ENCODE assay signal across 24 cellular contexts in genomic region chr11:34238966-34239365, GRCh38.
DNase-seq lines count a peak whose midpoint lies in the region; ATAC-seq and TF ChIP-seq lines count a peak whose summit lies in the region.
"Had no signal": no experiment of that assay in that cellular context is flagged by ENCODE, and none has a peak within 500 bp of the region (broad histone marks: within the 10 kb centered on the region; RNA-seq: fewer than 3 reads in every experiment).

No MANE protein-coding gene starts in this region.

- H3K9me3 Mint-ChIP-seq in activated naive CD8-positive, alpha-beta T cell treated with anti-CD3 and anti-CD28 coated beads, Interleukin-2, amount 50 U/mL, for 24 hours, result no peaks in the 10 kb centered on the region
- no peaks in the 10 kb centered on the region for H3K9me3 Mint-ChIP-seq in activated naive CD8-positive, alpha-beta T cell treated with anti-CD3 and anti-CD28 coated beads for 36 hours
- no peaks in the 10 kb centered on the region for H3K9me3 Mint-ChIP-seq in stimulated activated naive CD8-positive, alpha-beta T cell treated with anti-CD3 and anti-CD28 coated beads, Interleukin-15, Interleukin-2, amounts not matched to agents 100 ng/mL and 50 ng/mL, for 24 hours
- H3K9me3 Mint-ChIP-seq in Caco-2 (ENCODE audit: unreplicated experiment), result no peaks in the 10 kb centered on the region
- H3K9me3 Mint-ChIP-seq: H9, natural killer cell had no signal

- peak overlapping the region; percentile 29 for H3K27ac Mint-ChIP-seq in activated naive CD8-positive, alpha-beta T cell treated with anti-CD3 and anti-CD28 coated beads, Interleukin-2, amount 50 U/mL, for 24 hours
- no peak overlapping the region for H3K27ac Mint-ChIP-seq in activated naive CD8-positive, alpha-beta T cell treated with anti-CD3 and anti-CD28 coated beads for 36 hours
- peak overlapping the region; percentile 5 for H3K27ac Mint-ChIP-seq in stimulated activated naive CD8-positive, alpha-beta T cell treated with anti-CD3 and anti-CD28 coated beads, Interleukin-15, Interleukin-2, amounts not matched to agents 100 ng/mL and 50 ng/mL, for 24 hours
- no peak overlapping the region for H3K27ac Mint-ChIP-seq in Caco-2 (ENCODE audit: unreplicated experiment)
- H3K27ac Mint-ChIP-seq: natural killer cell, T-helper 17 cell had no signal

- H3K4me1 Mint-ChIP-seq in activated naive CD8-positive, alpha-beta T cell treated with anti-CD3 and anti-CD28 coated beads, Interleukin-2, amount 50 U/mL, for 24 hours, result peaks cover 84% of the 10 kb centered on the region
- H3K4me1 Mint-ChIP-seq in activated naive CD8-positive, alpha-beta T cell treated with anti-CD3 and anti-CD28 coated beads for 36 hours, result peaks cover 64% of the 10 kb centered on the region
- H3K4me1 Mint-ChIP-seq in stimulated activated naive CD8-positive, alpha-beta T cell treated with anti-CD3 and anti-CD28 coated beads, Interleukin-15, Interleukin-2, amounts not matched to agents 100 ng/mL and 50 ng/mL, for 24 hours (ENCODE audit: low read depth), result peaks cover 86% of the 10 kb centered on the region
- peaks cover 20% of the 10 kb centered on the region for H3K4me1 Mint-ChIP-seq in Caco-2 (ENCODE audit: low read depth, unreplicated experiment)

- H3K9me3 ChIP-seq in Caco-2, result no peaks in the 10 kb centered on the region

- H3K36me3 ChIP-seq in Caco-2 (ENCODE audit: control insufficient read depth, insufficient read depth, low read length), result no peaks in the 10 kb centered on the region

- H3K4me3 ChIP-seq in fibroblast of pulmonary artery (replicated peaks; ENCODE audit: low read depth, low read length), result no peak overlapping the region
- no peak overlapping the region for H3K4me3 ChIP-seq in Caco-2 (ENCODE audit: low read depth, low read length)
- H3K4me3 ChIP-seq: SK-N-MC had no signal

- TF ChIP-seq CTCF in RWPE1 (conservative IDR thresholded peaks at IDR 0.05; ENCODE audit: low read depth) (no peak), fibroblast of pulmonary artery (IDR thresholded peaks at IDR 0.05; ENCODE audit: low read length, missing control alignments) (no peak), Caco-2 (IDR thresholded peaks at IDR 0.05; ENCODE audit: insufficient read depth in 1 of 2, low read depth in 1 of 2, low read length in 1 of 2, severe bottlenecking in 1 of 2, unreplicated experiment in 1 of 2) (no peak)

- peaks cover 32% of the 10 kb centered on the region for H3K4me1 ChIP-seq in Caco-2

- no peaks in the 10 kb centered on the region for H3K27me3 ChIP-seq in Caco-2 (replicated peaks; ENCODE audit: control insufficient read depth, insufficient read depth, low read length)

- BruUV-seq in Caco-2 (replicated peaks; lab: Mats Ljungman, UMichigan), result no TSS peak

- intact Hi-C loops in Caco-2 (cut with micrococcal nuclease; ENCODE audit: unreplicated experiment), result no loop called here

- H3K27ac ChIP-seq in RWPE1, result peak overlapping the region; percentile 77
- H3K27ac ChIP-seq: SK-N-MC had no signal

- CTCF ChIA-PET in RWPE1 (lab: Yijun Ruan, JAX) (interaction anchor here (0.6 to 1.4 kb wide), 4 partner anchors 10 to 255 kb away, joined by 3 to 4 read pairs (median 3); no protein-coding TSS in a partner anchor), Caco-2 (lab: Charles Lee) (interaction anchor here (1.2 kb wide), 1 partner anchor 65 kb away, joined by 4 read pairs; no protein-coding TSS in a partner anchor)

- peak; percentile 39 for ATAC-seq in activated naive CD8-positive, alpha-beta T cell treated with anti-CD3 and anti-CD28 coated beads, Interleukin-2, amount 50 U/mL, for 24 hours
- ATAC-seq: natural killer cell, T-helper 17 cell had no signal

- no peaks in the 10 kb centered on the region for H3K36me3 Mint-ChIP-seq in activated naive CD8-positive, alpha-beta T cell treated with anti-CD3 and anti-CD28 coated beads, Interleukin-2, amount 50 U/mL, for 24 hours (ENCODE audit: low read depth)
- H3K36me3 Mint-ChIP-seq in activated naive CD8-positive, alpha-beta T cell treated with anti-CD3 and anti-CD28 coated beads for 36 hours, result no peaks in the 10 kb centered on the region
- H3K36me3 Mint-ChIP-seq in stimulated activated naive CD8-positive, alpha-beta T cell treated with anti-CD3 and anti-CD28 coated beads, Interleukin-15, Interleukin-2, amounts not matched to agents 100 ng/mL and 50 ng/mL, for 24 hours (ENCODE audit: low read depth), result no peaks in the 10 kb centered on the region
- no peaks in the 10 kb centered on the region for H3K36me3 Mint-ChIP-seq in Caco-2 (ENCODE audit: insufficient read depth, unreplicated experiment)
- H3K36me3 Mint-ChIP-seq: CD4-positive, alpha-beta memory T cell; natural killer cell had no signal

- POLR2A ChIA-PET in RWPE1 (lab: Yijun Ruan, JAX; ENCODE audit: low non-redundant PET) (no interaction called here), Caco-2 (lab: Charles Lee) (no interaction called here)

- no peak for DNase-seq in activated naive CD8-positive, alpha-beta T cell treated with anti-CD3 and anti-CD28 coated beads, Interleukin-2, amount 50 U/mL, for 24 hours
- DNase-seq in activated naive CD8-positive, alpha-beta T cell treated with anti-CD3 and anti-CD28 coated beads for 36 hours, result no peak
- DNase-seq in RWPE1 (ENCODE audit: low spot score), result no peak
- peak; percentile 20 for DNase-seq in fibroblast of pulmonary artery (ENCODE audit: low read depth)
- no peak for DNase-seq in Caco-2
- DNase-seq in effector CD4-positive, alpha-beta T cell, result no peak
- no peak for DNase-seq in hypothalamus (lab: John Stamatoyannopoulos, UW)
- DNase-seq: activated CD4-positive, alpha-beta T cell treated with anti-CD3 and anti-CD28 coated beads for 1 hour; activated CD8-positive, alpha-beta memory T cell treated with anti-CD3 and anti-CD28 coated beads for 24 hours; activated gamma-delta T cell; AML-193; CD4-positive, alpha-beta memory T cell; H9; MM.1S; natural killer cell; NCI-H2081; NCI-H345; retina; RPMI8226; small intestine; stimulated activated CD4-positive, alpha-beta T cell treated with anti-CD3 and anti-CD28 coated beads, Interleukin-1b, Interleukin-23, amount 100 ng/mL, for 48 hours; T-helper 17 cell had no signal

- H3K27me3 Mint-ChIP-seq in activated naive CD8-positive, alpha-beta T cell treated with anti-CD3 and anti-CD28 coated beads, Interleukin-2, amount 50 U/mL, for 24 hours, result peaks cover 4% of the 10 kb centered on the region
- H3K27me3 Mint-ChIP-seq in activated naive CD8-positive, alpha-beta T cell treated with anti-CD3 and anti-CD28 coated beads for 36 hours, result peaks cover 3% of the 10 kb centered on the region
- H3K27me3 Mint-ChIP-seq in stimulated activated naive CD8-positive, alpha-beta T cell treated with anti-CD3 and anti-CD28 coated beads, Interleukin-15, Interleukin-2, amounts not matched to agents 100 ng/mL and 50 ng/mL, for 24 hours, result no peaks in the 10 kb centered on the region
- no peaks in the 10 kb centered on the region for H3K27me3 Mint-ChIP-seq in Caco-2 (ENCODE audit: insufficient read depth, unreplicated experiment)

- no peak overlapping the region for H3K4me3 Mint-ChIP-seq in activated naive CD8-positive, alpha-beta T cell treated with anti-CD3 and anti-CD28 coated beads, Interleukin-2, amount 50 U/mL, for 24 hours
- no peak overlapping the region for H3K4me3 Mint-ChIP-seq in activated naive CD8-positive, alpha-beta T cell treated with anti-CD3 and anti-CD28 coated beads for 36 hours
- H3K4me3 Mint-ChIP-seq in stimulated activated naive CD8-positive, alpha-beta T cell treated with anti-CD3 and anti-CD28 coated beads, Interleukin-15, Interleukin-2, amounts not matched to agents 100 ng/mL and 50 ng/mL, for 24 hours, result no peak overlapping the region
- no peak overlapping the region for H3K4me3 Mint-ChIP-seq in Caco-2 (ENCODE audit: unreplicated experiment)
- H3K4me3 Mint-ChIP-seq: CD4-positive, alpha-beta memory T cell; H9; natural killer cell; T-helper 17 cell had no signal

Comparison
In these comparisons a context has a peak if more than half of its experiments do, and no peak if none do; other contexts are left out.
1. H3K27ac Mint-ChIP-seq: peak in activated naive CD8-positive, alpha-beta T cell treated with anti-CD3 and anti-CD28 coated beads, Interleukin-2, amount 50 U/mL, for 24 hours (single experiment) and stimulated activated naive CD8-positive, alpha-beta T cell treated with anti-CD3 and anti-CD28 coated beads, Interleukin-15, Interleukin-2, amounts not matched to agents 100 ng/mL and 50 ng/mL, for 24 hours (single experiment); none in activated naive CD8-positive, alpha-beta T cell treated with anti-CD3 and anti-CD28 coated beads for 36 hours (single experiment) and Caco-2 (single experiment).